Comparison of ENCODE assay signal across 24 cellular contexts in the genomic region with DNA sequence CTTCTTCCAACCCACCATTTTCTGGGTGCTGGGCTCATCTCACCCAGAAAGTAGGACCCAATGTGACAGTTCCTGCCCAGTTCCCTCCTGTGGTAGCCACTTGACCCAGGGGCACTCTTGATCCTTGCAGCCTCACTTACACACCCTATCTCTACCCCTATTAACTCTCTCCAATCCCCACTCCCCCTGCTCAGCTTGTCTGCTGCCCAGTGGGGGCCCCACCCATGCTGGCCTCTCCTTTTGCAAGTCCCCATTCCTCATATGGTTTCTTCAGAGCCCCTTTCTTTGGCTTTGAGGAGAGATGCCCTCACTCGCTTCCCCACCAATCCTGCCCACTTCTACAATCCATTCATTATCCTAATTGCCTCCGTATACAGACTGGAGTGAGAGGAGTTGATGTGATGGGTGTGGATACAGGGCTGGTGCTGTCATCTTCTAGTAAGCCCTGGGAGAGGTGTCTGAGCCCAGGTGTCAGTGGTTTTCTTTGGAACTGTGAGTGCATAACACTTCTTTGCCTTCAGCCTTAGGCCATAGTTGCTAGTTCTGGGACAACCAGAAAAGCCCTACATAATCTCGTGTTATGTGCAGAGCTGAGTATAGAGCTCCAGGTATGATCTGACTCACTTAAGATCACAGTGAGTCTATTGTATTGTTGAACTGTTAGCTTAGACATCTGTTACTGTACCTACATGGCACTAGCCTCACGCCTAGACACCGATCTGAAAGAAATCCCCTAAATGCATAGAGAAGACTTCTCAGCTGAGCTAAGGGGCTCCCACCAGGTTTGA. TPM values are rescaled to one million over a fixed set of nuclear protein-coding genes. Genes with fewer than 3 reads are reported as not detected.
DNase-seq lines count a peak whose midpoint lies in the region; ATAC-seq and TF ChIP-seq lines count a peak whose summit lies in the region.
"Had no signal": no experiment of that assay in that cellular context is flagged by ENCODE, and none has a peak within 500 bp of the region (broad histone marks: within the 10 kb centered on the region; RNA-seq: fewer than 3 reads in every experiment).

No MANE protein-coding gene starts in this region.

- intact Hi-C loops in CD14-positive monocyte (cut with micrococcal nuclease) (loop anchor here (5.0 kb wide), 6 partner anchors 41 to 279 kb away; partner anchors contain the start of genes CCR5AS (in 1 of the 2) and CCRL2 (in 1 of the 2)), dorsolateral prefrontal cortex (cut with DNase I) (loop anchor here in 1 of 2 donors (5.0 kb wide), 1 partner anchor 69 kb away; no protein-coding TSS in a partner anchor)
- intact Hi-C loops in dendritic cell treated with granulocyte-macrophage colony-stimulating factor and Interleukin-4, amounts not matched to agents 40 ng/mL and 50 ng/mL, for 4 days (cut with micrococcal nuclease): no loop called here

- no peaks in the 10 kb centered on the region for H3K27me3 ChIP-seq in CD8-positive, alpha-beta memory T cell (ENCODE audit: insufficient read depth, low read length, poor library complexity, severe bottlenecking)
- H3K27me3 ChIP-seq in foreskin keratinocyte: peaks cover 7% of the 10 kb centered on the region
- peaks cover 0 to 19% (median 0%) of the 10 kb centered on the region in 45 donors for H3K27me3 ChIP-seq in dorsolateral prefrontal cortex
- H3K27me3 ChIP-seq: SJSA1 had no signal

- peaks cover 0 to 5% (median 1%) of the 10 kb centered on the region in 7 donors for H3K9me3 Mint-ChIP-seq in CD14-positive monocyte
- no peaks in the 10 kb centered on the region for H3K9me3 Mint-ChIP-seq in CD8-positive, alpha-beta memory T cell
- H3K9me3 Mint-ChIP-seq in dendritic cell treated with granulocyte-macrophage colony-stimulating factor and Interleukin-4, amounts not matched to agents 40 ng/mL and 50 ng/mL, for 4 days: no peaks in the 10 kb centered on the region

- POLR2A ChIA-PET in CD8-positive, alpha-beta memory T cell (lab: Charles Lee): no interaction called here

- no peak overlapping the region for H3K4me3 ChIP-seq in CD8-positive, alpha-beta memory T cell (ENCODE audit: low read length)
- no peak overlapping the region for H3K4me3 ChIP-seq in dorsolateral prefrontal cortex
- H3K4me3 ChIP-seq: PC-9, SJSA1 had no signal

- no peaks in the 10 kb centered on the region for H3K27me3 Mint-ChIP-seq in CD14-positive monocyte (ENCODE audit: low read depth in 3 of 3)
- peaks cover 0 to 2% of the 10 kb centered on the region in 2 donors for H3K27me3 Mint-ChIP-seq in CD8-positive, alpha-beta memory T cell
- H3K27me3 Mint-ChIP-seq in dendritic cell treated with granulocyte-macrophage colony-stimulating factor and Interleukin-4, amounts not matched to agents 40 ng/mL and 50 ng/mL, for 4 days: no peaks in the 10 kb centered on the region

- DNase-seq in CD14-positive monocyte (ENCODE audit: low spot score) (no peak), foreskin keratinocyte (peak; percentile 48 to 76), iPS-NIHi11 (ENCODE audit: low spot score) (no peak), dorsolateral prefrontal cortex (no peak)
- no peak for DNase-seq in CD8-positive, alpha-beta memory T cell
- DNase-seq in activated CD4-positive, CD25-positive, alpha-beta regulatory T cell (lab: John Stamatoyannopoulos, UW): no peak
- DNase-seq: C1 segment of cervical spinal cord, Calu3, DMS79 treated with DMSO at 0.1 percent for 48 hours, GF-D8, HCEC 1CT, IMR-90, KG1, NCI-H2029, NCI-H446, NCI-H524 treated with DMSO at 0.1 percent for 48 hours, NCI-H82, PC-9, Right ventricle myocardium superior had no signal

- no peak overlapping the region for H3K4me3 Mint-ChIP-seq in CD14-positive monocyte
- peak overlapping the region in 1 of 7 donors; percentile 45 for H3K4me3 Mint-ChIP-seq in CD8-positive, alpha-beta memory T cell
- no peak overlapping the region for H3K4me3 Mint-ChIP-seq in dendritic cell treated with granulocyte-macrophage colony-stimulating factor and Interleukin-4, amounts not matched to agents 40 ng/mL and 50 ng/mL, for 4 days

- peaks cover 6 to 14% of the 10 kb centered on the region in 2 donors for H3K36me3 Mint-ChIP-seq in CD14-positive monocyte
- peaks cover 0 to 7% (median 4%) of the 10 kb centered on the region in 3 donors for H3K36me3 Mint-ChIP-seq in CD8-positive, alpha-beta memory T cell
- H3K36me3 Mint-ChIP-seq in dendritic cell treated with granulocyte-macrophage colony-stimulating factor and Interleukin-4, amounts not matched to agents 40 ng/mL and 50 ng/mL, for 4 days (ENCODE audit: low read depth): peaks cover 31% of the 10 kb centered on the region

- TF ChIP-seq CTCF in CD14-positive monocyte (IDR thresholded peaks at IDR 0.05) (no peak), foreskin keratinocyte (conservative IDR thresholded peaks at IDR 0.05) (no peak), dorsolateral prefrontal cortex (IDR thresholded peaks at IDR 0.05 in 54 of 56, conservative IDR thresholded peaks at IDR 0.05 in 2 of 56; ENCODE audit: low read depth in 1 of 56, partially characterized antibody in 56 of 56) (no peak)

- H3K27ac ChIP-seq in CD8-positive, alpha-beta memory T cell (ENCODE audit: low read depth, low read length): no peak overlapping the region
- H3K27ac ChIP-seq in foreskin keratinocyte (no peak overlapping the region), dorsolateral prefrontal cortex (no peak overlapping the region)
- H3K27ac ChIP-seq: PC-9, SJSA1 had no signal

- H3K36me3 ChIP-seq in CD8-positive, alpha-beta memory T cell (ENCODE audit: insufficient read depth, low read length): no peaks in the 10 kb centered on the region
- H3K36me3 ChIP-seq: SJSA1 had no signal

- H3K27ac Mint-ChIP-seq in CD14-positive monocyte: peak overlapping the region in 6 of 7 donors; percentile 6 to 85 (median 65)
- peak overlapping the region; percentile 23 to 86 (median 78) for H3K27ac Mint-ChIP-seq in CD8-positive, alpha-beta memory T cell
- peak overlapping the region; percentile 41 for H3K27ac Mint-ChIP-seq in dendritic cell treated with granulocyte-macrophage colony-stimulating factor and Interleukin-4, amounts not matched to agents 40 ng/mL and 50 ng/mL, for 4 days

- H3K4me1 ChIP-seq in CD8-positive, alpha-beta memory T cell (ENCODE audit: insufficient read depth, low read length): peaks cover 47% of the 10 kb centered on the region
- H3K4me1 ChIP-seq in foreskin keratinocyte: peaks cover 3% of the 10 kb centered on the region
- H3K4me1 ChIP-seq: SJSA1 had no signal

- CTCF ChIA-PET in CD8-positive, alpha-beta memory T cell (lab: Charles Lee): interaction anchor here (0.5 to 8.0 kb wide), 5 partner anchors 72 to 264 kb away, joined by 3 to 156 read pairs (median 32); no protein-coding TSS in a partner anchor

- H3K9me3 ChIP-seq in CD8-positive, alpha-beta memory T cell (ENCODE audit: low read length): no peaks in the 10 kb centered on the region
- H3K9me3 ChIP-seq: SJSA1 had no signal

- peak; percentile 85 for ATAC-seq in foreskin keratinocyte

- peaks cover 74% of the 10 kb centered on the region for H3K4me1 Mint-ChIP-seq in CD14-positive monocyte
- peaks cover 61 to 85% (median 82%) of the 10 kb centered on the region in 3 donors for H3K4me1 Mint-ChIP-seq in CD8-positive, alpha-beta memory T cell
- H3K4me1 Mint-ChIP-seq in dendritic cell treated with granulocyte-macrophage colony-stimulating factor and Interleukin-4, amounts not matched to agents 40 ng/mL and 50 ng/mL, for 4 days (ENCODE audit: low read depth): peaks cover 71% of the 10 kb centered on the region

RNA-seq across cellular contexts. Expression of gene CCR5, which starts 4.8 kb away (rescaled TPM):
- 1 to 10 TPM; 3.1 to 3.6 TPM for polyA plus RNA-seq in CD14-positive monocyte
- 1 to 10 TPM; 2.6 to 3.4 TPM for total RNA-seq in CD8-positive, alpha-beta memory T cell
- polyA plus RNA-seq in CD8-positive, alpha-beta memory T cell: 29.2 TPM
- not detected in 2 replicates for total RNA-seq in foreskin keratinocyte
- not detected in 2 replicates for polyA plus RNA-seq in foreskin keratinocyte
- total RNA-seq in dorsolateral prefrontal cortex: 1 to 10 TPM in 42 of 120 experiments, under 1 TPM in 74, not detected in 4; 0.11 to 4.5 (median 0.76) TPM
- total RNA-seq: A673, Calu3, H1, IMR-90, PC-9, RPMI7951, SJSA1 had no signal
- polyA plus RNA-seq: H1, IMR-90 had no signal

RNA-seq across cellular contexts. Expression of gene CCR2, which starts 12.0 kb away (rescaled TPM):
- polyA plus RNA-seq in CD14-positive monocyte (100 to 1,000 TPM; 145 to 181 TPM), foreskin keratinocyte (not detected in 2 replicates)
- under 1 TPM; 0.51 to 0.74 TPM for total RNA-seq in CD8-positive, alpha-beta memory T cell
- 59.7 TPM for polyA plus RNA-seq in CD8-positive, alpha-beta memory T cell
- total RNA-seq in foreskin keratinocyte (not detected in 2 replicates), dorsolateral prefrontal cortex (1 to 10 TPM in 4 of 120 experiments, under 1 TPM in 56, not detected in 60; 0.15 to 7.8 (median 0.41) TPM)
- total RNA-seq: A673, Calu3, H1, IMR-90, PC-9, RPMI7951, SJSA1 had no signal
- polyA plus RNA-seq: H1, IMR-90 had no signal

RNA-seq across cellular contexts. Expression of gene CCRL2, which starts 41.1 kb away (rescaled TPM):
- 10 to 100 TPM; 10.2 to 11.7 TPM for polyA plus RNA-seq in CD14-positive monocyte
- 1 to 10 TPM; 2.7 to 3.0 TPM for total RNA-seq in CD8-positive, alpha-beta memory T cell
- 2.3 TPM for polyA plus RNA-seq in CD8-positive, alpha-beta memory T cell
- total RNA-seq in foreskin keratinocyte: not detected in 2 replicates
- polyA plus RNA-seq in foreskin keratinocyte: not detected in 2 replicates
- total RNA-seq in dorsolateral prefrontal cortex: 1 to 10 TPM in 56 of 120 experiments, under 1 TPM in 53, not detected in 11; 0.24 to 3.5 (median 1.1) TPM
- total RNA-seq: A673, Calu3, H1 had no signal
- polyA plus RNA-seq: H1 had no signal

Comparison
In these comparisons a context has a peak if more than half of its experiments do, and no peak if none do; other contexts are left out.
1. DNase-seq: peak in foreskin keratinocyte (2 of 2); none in CD14-positive monocyte (single experiment), CD8-positive, alpha-beta memory T cell (0 of 5), activated CD4-positive, CD25-positive, alpha-beta regulatory T cell (0 of 4), iPS-NIHi11 (single experiment) and dorsolateral prefrontal cortex (0 of 10).
2. Peak in every context shown above with its lines, with median percentiles within 50 percentile points of each other: H3K27ac Mint-ChIP-seq.